ENCODE assay signal across 17 cellular contexts in genomic region chr12:44500423-44500822, GRCh38.
DNase-seq lines count a peak whose midpoint lies in the region; ATAC-seq, FAIRE-seq and TF ChIP-seq lines count a peak whose summit lies in the region.
"Had no signal": no experiment of that assay in that cellular context is flagged by ENCODE, and none has a peak within 500 bp of the region (broad histone marks: within the 10 kb centered on the region; RNA-seq: fewer than 3 reads in every experiment).

No MANE protein-coding gene starts in this region.

- no peak for TF ChIP-seq CTCF in kidney (IDR thresholded peaks at IDR 0.05; ENCODE audit: borderline replicate concordance, extremely low read depth, insufficient read depth)

- H3K4me3 ChIP-seq in kidney (ENCODE audit: low read length in 2 of 2) = no peak overlapping the region
- H3K4me3 ChIP-seq: HAP-1 had no signal

- peak; percentile 27 for DNase-seq in left ventricle myocardium superior
- no peak for DNase-seq in Right ventricle myocardium superior
- DNase-seq in kidney = peak; percentile 64
- no peak for DNase-seq in stimulated activated naive CD8-positive, alpha-beta T cell treated with anti-CD3 and anti-CD28 coated beads, Interleukin-15, Interleukin-2, amounts not matched to agents 100 U/mL and 50 U/mL, for 24 hours
- DNase-seq in stimulated activated CD8-positive, alpha-beta memory T cell treated with anti-CD3 and anti-CD28 coated beads, Interleukin-4, amount 100 ng/mL, for 48 hours = no peak
- DNase-seq in HT-29 (ENCODE audit: low spot score) = no peak
- DNase-seq: BE2C; CD4-positive, alpha-beta memory T cell; COR-L47; DMS53; GF-D8 had no signal

- no peak overlapping the region for H3K27ac ChIP-seq in kidney (ENCODE audit: low read depth in 2 of 2, low read length in 2 of 2)
- H3K27ac ChIP-seq: C4-2B had no signal

- H3K9me3 ChIP-seq in kidney (ENCODE audit: control insufficient read depth in 1 of 2, low read length in 2 of 2) = no peaks in the 10 kb centered on the region
- H3K9me3 ChIP-seq: BE2C, HAP-1 had no signal

- H3K36me3 ChIP-seq in kidney (ENCODE audit: control insufficient read depth in 1 of 2, insufficient read depth in 2 of 2, low read length in 2 of 2) = no peaks in the 10 kb centered on the region
- H3K36me3 ChIP-seq: BE2C, HAP-1 had no signal

- no peak overlapping the region for H3K9ac ChIP-seq in kidney (ENCODE audit: low read length in 2 of 2)

- FAIRE-seq in kidney (lab: Jason Lieb, UNC) = no peak
- FAIRE-seq: A204.1, D721Med, H1 had no signal

- ATAC-seq in left ventricle myocardium superior (no peak), Right ventricle myocardium superior (ENCODE audit: poor library complexity) (no peak), HG02970 (IDR thresholded peaks at IDR 0.05; ENCODE audit: low FRiP score, unreplicated experiment) (no peak)
- ATAC-seq in stimulated activated naive CD8-positive, alpha-beta T cell treated with anti-CD3 and anti-CD28 coated beads, Interleukin-15, Interleukin-2, amounts not matched to agents 100 U/mL and 50 U/mL, for 24 hours = peak; percentile 19

- H3K4me1 ChIP-seq in kidney (ENCODE audit: control insufficient read depth in 1 of 2, insufficient read depth in 1 of 2, low read depth in 1 of 2, low read length in 2 of 2) = no peaks in the 10 kb centered on the region
- H3K4me1 ChIP-seq: BE2C, HAP-1 had no signal

- intact Hi-C loops in left ventricle myocardium superior (cut with micrococcal nuclease) (no loop called here), Right ventricle myocardium superior (cut with DNase I) (no loop called here), kidney (cut with DNase I) (no loop called here)

Comparison
In these comparisons a context has a peak if more than half of its experiments do, and no peak if none do; other contexts are left out.
1. DNase-seq: peak in left ventricle myocardium superior (single experiment) and kidney (single experiment); none in Right ventricle myocardium superior (single experiment), stimulated activated naive CD8-positive, alpha-beta T cell treated with anti-CD3 and anti-CD28 coated beads, Interleukin-15, Interleukin-2, amounts not matched to agents 100 U/mL and 50 U/mL, for 24 hours (single experiment), stimulated activated CD8-positive, alpha-beta memory T cell treated with anti-CD3 and anti-CD28 coated beads, Interleukin-4, amount 100 ng/mL, for 48 hours (single experiment) and HT-29 (single experiment).